In the genomic region with DNA sequence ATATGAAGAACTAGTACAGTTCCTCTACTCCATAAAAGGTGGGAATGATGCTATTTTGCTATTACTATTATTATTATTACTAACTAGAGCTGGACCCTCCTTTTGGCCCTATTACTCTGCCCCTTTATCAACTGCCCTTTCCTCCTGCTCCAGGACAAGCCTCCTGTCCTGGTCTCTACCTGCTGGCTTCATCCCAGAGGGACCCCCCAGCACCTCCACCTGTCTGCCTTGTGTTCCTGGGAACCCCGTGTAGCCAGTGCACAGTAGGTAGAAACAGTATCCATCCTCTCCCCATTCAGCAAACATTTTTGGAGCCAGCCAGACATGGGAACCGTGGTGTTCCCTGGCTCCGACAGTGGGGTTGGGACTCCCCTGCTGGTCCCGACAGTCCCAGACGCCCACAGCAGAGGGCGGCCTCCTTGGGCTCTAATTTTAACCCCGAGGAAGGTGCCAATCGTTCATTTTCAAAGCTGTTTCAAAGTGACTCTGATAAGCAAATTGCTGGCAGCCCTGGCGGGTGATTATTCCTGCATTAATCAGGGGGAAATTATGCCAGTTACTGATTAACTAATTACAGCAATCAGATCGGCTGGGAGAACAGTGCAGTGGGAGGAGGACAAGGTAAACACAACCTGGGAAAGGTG, we compare ENCODE assay signal across 7 cellular contexts. TPM values are rescaled to one million over a fixed set of nuclear protein-coding genes. Genes with fewer than 3 reads are reported as not detected.
A peak's percentile ranks its signal among the peaks of the same experiment; 100 is the strongest.
DNase-seq lines count a peak whose midpoint lies in the region; ATAC-seq and TF ChIP-seq lines count a peak whose summit lies in the region.

No MANE protein-coding gene starts in this region.

- no peaks in the 10 kb centered on the region for H3K9me3 ChIP-seq in osteoblast (ENCODE audit: low read depth, low read length)

- DNase-seq in GM12865 (ENCODE audit: low read depth) (no peak), NCI-H1694 treated with DMSO at 0.1 percent for 48 hours (lab: John Stamatoyannopoulos, UW) (peak; percentile 36), epithelial cell of proximal tubule (ENCODE audit: low read depth) (no peak), osteoblast (ENCODE audit: insufficient read length, low spot score, missing footprints) (no peak)

- H3K27me3 ChIP-seq in osteoblast (ENCODE audit: insufficient read depth, low read length) = peaks cover 34% of the 10 kb centered on the region

- no peaks in the 10 kb centered on the region for H3K79me2 ChIP-seq in osteoblast (ENCODE audit: insufficient read depth, low read length)

- no peaks in the 10 kb centered on the region for H4K20me1 ChIP-seq in osteoblast (ENCODE audit: insufficient read depth, low read length)

- no peaks in the 10 kb centered on the region for H3K36me3 ChIP-seq in osteoblast (ENCODE audit: insufficient read depth, low read length)

- H2AFZ ChIP-seq in osteoblast (ENCODE audit: low read length) = no peak overlapping the region

- no peak overlapping the region for H3K4me2 ChIP-seq in osteoblast (ENCODE audit: insufficient read depth, low read length)

- H3K4me3 ChIP-seq in GM12865 (ENCODE audit: low read depth, low read length) (no peak overlapping the region), epithelial cell of proximal tubule (ENCODE audit: low read depth, low read length) (no peak overlapping the region), osteoblast (ENCODE audit: insufficient read depth, low read length) (no peak overlapping the region)

- no peaks in the 10 kb centered on the region for H3K4me1 ChIP-seq in osteoblast (ENCODE audit: insufficient read depth, low read length)

- TF ChIP-seq CTCF in GM12865 (IDR thresholded peaks at IDR 0.05; ENCODE audit: insufficient read depth, low read depth, low read length, missing control alignments) = peak; percentile 19
- peak; percentile 37 for TF ChIP-seq CTCF in epithelial cell of proximal tubule (conservative IDR thresholded peaks at IDR 0.05; ENCODE audit: low read depth, low read length)
- TF ChIP-seq CTCF in osteoblast (IDR thresholded peaks at IDR 0.05; ENCODE audit: extremely low read depth, low read depth, low read length) = peak; percentile 65

- H3K27ac ChIP-seq in osteoblast (ENCODE audit: low read depth, low read length) = no peak overlapping the region

- ATAC-seq in GM21390 (IDR thresholded peaks at IDR 0.05; ENCODE audit: unreplicated experiment) (no peak), HG03354 (IDR thresholded peaks at IDR 0.05; ENCODE audit: poor library complexity, severe bottlenecking, unreplicated experiment) (no peak), HG02571 (IDR thresholded peaks at IDR 0.05; ENCODE audit: unreplicated experiment) (no peak)

RNA-seq across cellular contexts. Expression of a gene that starts 44.2 kb away (rescaled TPM):
- total RNA-seq in epithelial cell of proximal tubule = 0.58 and 1.2 TPM in 2 replicates
- 6.2 and 10.6 TPM in 2 replicates for total RNA-seq in osteoblast
